1 cellular context compared by ENCODE assay signal in the genomic region with DNA sequence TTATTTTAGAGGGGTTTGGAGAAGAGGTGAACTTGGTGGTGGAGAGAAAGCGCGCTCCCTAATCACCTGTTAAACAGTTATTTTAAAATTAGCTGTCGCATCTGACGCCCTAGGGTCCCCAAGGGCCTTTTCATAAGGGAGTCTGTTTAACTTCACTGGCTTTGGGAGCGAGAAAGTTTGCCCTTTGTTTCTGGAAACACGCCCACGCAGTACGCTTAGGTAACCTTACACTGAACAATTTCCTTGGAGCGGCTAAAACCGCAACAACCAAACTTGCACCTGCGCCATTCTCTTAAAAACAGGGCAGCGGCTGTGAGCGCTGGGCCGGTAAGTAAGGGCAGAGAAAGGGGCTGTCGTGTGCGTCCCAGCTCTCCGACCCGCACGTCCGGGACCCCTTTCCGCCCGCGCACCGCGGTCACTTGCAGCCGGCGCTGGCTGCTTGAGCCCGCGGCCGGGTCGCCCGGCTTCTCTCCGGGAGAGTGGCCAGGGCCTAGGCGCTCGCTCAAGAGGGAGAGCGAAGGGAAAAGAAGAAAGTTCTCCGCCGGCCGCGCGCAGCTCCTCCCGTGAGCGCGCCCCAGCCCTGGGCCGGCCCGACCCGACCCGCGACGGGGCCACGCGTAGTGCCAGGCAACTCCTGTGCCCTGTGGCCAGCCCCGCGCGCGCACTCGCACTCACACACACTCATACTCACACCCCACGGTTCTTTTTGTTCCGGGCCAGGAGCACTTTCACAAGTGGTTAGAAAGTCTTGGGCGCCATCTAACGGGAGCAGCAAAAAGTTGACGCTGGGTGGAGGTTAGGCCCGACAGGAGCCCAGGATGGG.
TF ChIP-seq lines count a peak whose summit lies in the region.

No MANE protein-coding gene starts in this region.

TF ChIP-seq in HepG2, 621 proteins besides CTCF, POLR2A, EP300 and RAD21 (continued from another document):
- TF ChIP-seq SRSF4 (IDR thresholded peaks at IDR 0.05; ENCODE audit: low read depth, low read length, poor library complexity, severe bottlenecking) (no peak), SATB2 (CRISPR knock-in tag; IDR thresholded peaks at IDR 0.05) (no peak), ZFP90 (CRISPR knock-in tag; IDR thresholded peaks at IDR 0.05; ENCODE audit: borderline replicate concordance) (peak; percentile 28; the same call in 1 of the 2 replicates), AHR (CRISPR knock-in tag; IDR thresholded peaks at IDR 0.05) (no peak), FOXO1 (CRISPR knock-in tag; IDR thresholded peaks at IDR 0.05) (0 out of 2 replicates have a peak, but pooled peaks have one; percentile 18), ZNF557 (CRISPR knock-in tag; IDR thresholded peaks at IDR 0.05) (no peak), HNRNPUL1 (IDR thresholded peaks at IDR 0.05; ENCODE audit: low read depth, low read length) (no peak), TEAD2 (CRISPR knock-in tag; IDR thresholded peaks at IDR 0.05) (0 out of 2 replicates have a peak, but pooled peaks have one; percentile 34), GLI4 (CRISPR knock-in tag; IDR thresholded peaks at IDR 0.05; ENCODE audit: borderline replicate concordance) (no peak)
- TF ChIP-seq, protein P1, sequence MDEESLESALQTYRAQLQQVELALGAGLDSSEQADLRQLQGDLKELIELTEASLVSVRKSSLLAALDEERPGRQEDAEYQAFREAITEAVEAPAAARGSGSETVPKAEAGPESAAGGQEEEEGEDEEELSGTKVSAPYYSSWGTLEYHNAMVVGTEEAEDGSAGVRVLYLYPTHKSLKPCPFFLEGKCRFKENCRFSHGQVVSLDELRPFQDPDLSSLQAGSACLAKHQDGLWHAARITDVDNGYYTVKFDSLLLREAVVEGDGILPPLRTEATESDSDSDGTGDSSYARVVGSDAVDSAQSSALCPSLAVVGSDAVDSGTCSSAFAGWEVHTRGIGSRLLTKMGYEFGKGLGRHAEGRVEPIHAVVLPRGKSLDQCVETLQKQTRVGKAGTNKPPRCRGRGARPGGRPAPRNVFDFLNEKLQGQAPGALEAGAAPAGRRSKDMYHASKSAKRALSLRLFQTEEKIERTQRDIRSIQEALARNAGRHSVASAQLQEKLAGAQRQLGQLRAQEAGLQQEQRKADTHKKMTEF (CRISPR knock-in tag; IDR thresholded peaks at IDR 0.05): peak; percentile 45; the same call in 1 of the 2 replicates
- TF ChIP-seq, protein P2, sequence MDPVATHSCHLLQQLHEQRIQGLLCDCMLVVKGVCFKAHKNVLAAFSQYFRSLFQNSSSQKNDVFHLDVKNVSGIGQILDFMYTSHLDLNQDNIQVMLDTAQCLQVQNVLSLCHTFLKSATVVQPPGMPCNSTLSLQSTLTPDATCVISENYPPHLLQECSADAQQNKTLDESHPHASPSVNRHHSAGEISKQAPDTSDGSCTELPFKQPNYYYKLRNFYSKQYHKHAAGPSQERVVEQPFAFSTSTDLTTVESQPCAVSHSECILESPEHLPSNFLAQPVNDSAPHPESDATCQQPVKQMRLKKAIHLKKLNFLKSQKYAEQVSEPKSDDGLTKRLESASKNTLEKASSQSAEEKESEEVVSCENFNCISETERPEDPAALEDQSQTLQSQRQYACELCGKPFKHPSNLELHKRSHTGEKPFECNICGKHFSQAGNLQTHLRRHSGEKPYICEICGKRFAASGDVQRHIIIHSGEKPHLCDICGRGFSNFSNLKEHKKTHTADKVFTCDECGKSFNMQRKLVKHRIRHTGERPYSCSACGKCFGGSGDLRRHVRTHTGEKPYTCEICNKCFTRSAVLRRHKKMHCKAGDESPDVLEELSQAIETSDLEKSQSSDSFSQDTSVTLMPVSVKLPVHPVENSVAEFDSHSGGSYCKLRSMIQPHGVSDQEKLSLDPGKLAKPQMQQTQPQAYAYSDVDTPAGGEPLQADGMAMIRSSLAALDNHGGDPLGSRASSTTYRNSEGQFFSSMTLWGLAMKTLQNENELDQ (CRISPR knock-in tag; IDR thresholded peaks at IDR 0.05; ENCODE audit: borderline replicate concordance): no peak
- TF ChIP-seq, protein P3, sequence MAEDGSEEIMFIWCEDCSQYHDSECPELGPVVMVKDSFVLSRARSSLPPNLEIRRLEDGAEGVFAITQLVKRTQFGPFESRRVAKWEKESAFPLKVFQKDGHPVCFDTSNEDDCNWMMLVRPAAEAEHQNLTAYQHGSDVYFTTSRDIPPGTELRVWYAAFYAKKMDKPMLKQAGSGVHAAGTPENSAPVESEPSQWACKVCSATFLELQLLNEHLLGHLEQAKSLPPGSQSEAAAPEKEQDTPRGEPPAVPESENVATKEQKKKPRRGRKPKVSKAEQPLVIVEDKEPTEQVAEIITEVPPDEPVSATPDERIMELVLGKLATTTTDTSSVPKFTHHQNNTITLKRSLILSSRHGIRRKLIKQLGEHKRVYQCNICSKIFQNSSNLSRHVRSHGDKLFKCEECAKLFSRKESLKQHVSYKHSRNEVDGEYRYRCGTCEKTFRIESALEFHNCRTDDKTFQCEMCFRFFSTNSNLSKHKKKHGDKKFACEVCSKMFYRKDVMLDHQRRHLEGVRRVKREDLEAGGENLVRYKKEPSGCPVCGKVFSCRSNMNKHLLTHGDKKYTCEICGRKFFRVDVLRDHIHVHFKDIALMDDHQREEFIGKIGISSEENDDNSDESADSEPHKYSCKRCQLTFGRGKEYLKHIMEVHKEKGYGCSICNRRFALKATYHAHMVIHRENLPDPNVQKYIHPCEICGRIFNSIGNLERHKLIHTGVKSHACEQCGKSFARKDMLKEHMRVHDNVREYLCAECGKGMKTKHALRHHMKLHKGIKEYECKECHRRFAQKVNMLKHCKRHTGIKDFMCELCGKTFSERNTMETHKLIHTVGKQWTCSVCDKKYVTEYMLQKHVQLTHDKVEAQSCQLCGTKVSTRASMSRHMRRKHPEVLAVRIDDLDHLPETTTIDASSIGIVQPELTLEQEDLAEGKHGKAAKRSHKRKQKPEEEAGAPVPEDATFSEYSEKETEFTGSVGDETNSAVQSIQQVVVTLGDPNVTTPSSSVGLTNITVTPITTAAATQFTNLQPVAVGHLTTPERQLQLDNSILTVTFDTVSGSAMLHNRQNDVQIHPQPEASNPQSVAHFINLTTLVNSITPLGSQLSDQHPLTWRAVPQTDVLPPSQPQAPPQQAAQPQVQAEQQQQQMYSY (CRISPR knock-in tag; IDR thresholded peaks at IDR 0.05): 0 out of 2 replicates have a peak, but pooled peaks have one; percentile 25
